ENCODE assay signal across 1 cellular context in the genomic region with DNA sequence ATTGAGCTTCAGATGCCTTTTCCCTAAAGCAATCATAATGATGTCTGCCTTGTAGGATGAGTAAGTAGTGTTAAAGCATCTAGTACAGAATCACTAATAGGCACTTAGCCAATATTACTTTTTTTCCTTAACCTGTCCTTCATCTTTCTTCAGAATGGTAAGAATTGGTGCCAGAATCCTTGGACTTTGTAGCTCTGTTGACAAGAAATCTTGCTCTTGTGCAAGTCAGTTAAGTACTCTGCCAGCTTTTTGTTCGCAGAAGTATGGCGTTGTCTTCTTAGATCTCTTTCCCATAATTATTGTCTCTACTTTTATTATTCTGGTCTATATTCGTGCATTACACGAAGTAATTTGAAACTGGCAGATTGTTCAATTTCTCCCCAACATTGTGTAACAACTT.
TF ChIP-seq lines count a peak whose summit lies in the region.

No MANE protein-coding gene starts in this region.

TF ChIP-seq in IMR-90, 13 proteins besides CTCF, POLR2A, EP300 and RAD21:
- TF ChIP-seq CEBPB (IDR thresholded peaks at IDR 0.05; ENCODE audit: low read depth, low read length), result peak; percentile 14; the same call in 1 of the 2 replicates
- no peak for TF ChIP-seq FOS (IDR thresholded peaks at IDR 0.05; ENCODE audit: low read depth, low read length)
